In the genomic region with DNA sequence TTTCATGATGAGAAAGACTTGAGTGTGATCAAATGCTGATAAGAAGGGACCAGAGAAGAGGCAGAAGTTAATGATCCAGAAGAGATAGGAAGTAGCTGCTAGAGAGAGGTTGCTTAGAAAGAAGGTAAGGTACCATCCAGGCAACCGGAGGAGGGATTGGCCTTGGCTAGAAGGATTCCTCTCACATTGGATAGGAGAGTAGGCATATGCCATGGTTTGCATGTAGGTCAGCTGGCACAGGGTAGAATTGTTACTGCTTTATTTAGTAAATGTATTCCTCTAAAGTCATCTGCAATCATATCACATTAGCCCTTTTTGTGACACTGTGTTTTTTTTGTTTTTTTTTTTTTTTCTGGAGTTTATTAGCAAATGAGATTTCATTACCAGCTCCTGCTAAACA, we compare ENCODE assay signal across 16 cellular contexts.
DNase-seq lines count a peak whose midpoint lies in the region; ATAC-seq, FAIRE-seq and TF ChIP-seq lines count a peak whose summit lies in the region.
"Had no signal": no experiment of that assay in that cellular context is flagged by ENCODE, and none has a peak within 500 bp of the region (broad histone marks: within the 10 kb centered on the region; RNA-seq: fewer than 3 reads in every experiment).

No MANE protein-coding gene starts in this region.

- no peak overlapping the region for H3K4me2 ChIP-seq in H1 (ENCODE audit: insufficient read depth in 1 of 2, low read depth in 2 of 2, low read length in 2 of 2)

- H3K4ac ChIP-seq in H1 (replicated peaks; ENCODE audit: insufficient read length, low read depth, low read length) = no peak overlapping the region

- H3K4me3 Mint-ChIP-seq in progenitor cell of endocrine pancreas (ENCODE audit: low read depth) = no peak overlapping the region
- H3K4me3 Mint-ChIP-seq in activated CD4-positive, alpha-beta T cell treated with anti-CD3 and anti-CD28 coated beads, Interleukin-2, amount 10 ng/mL, durations not matched to agents 24 days and 14 days = no peak overlapping the region
- H3K4me3 Mint-ChIP-seq: CD4-positive, alpha-beta memory T cell; H9 had no signal

- no peak overlapping the region for H2BK15ac ChIP-seq in H1 (ENCODE audit: low read length)

- H2AFZ ChIP-seq in H1 (ENCODE audit: low read length) = no peak overlapping the region

- H4K20me1 ChIP-seq in H1 (replicated peaks in 1 of 2; ENCODE audit: control insufficient read depth in 1 of 2, insufficient read depth in 2 of 2, low read length in 2 of 2) = no peaks in the 10 kb centered on the region

- no peaks in the 10 kb centered on the region for H3K9me3 Mint-ChIP-seq in progenitor cell of endocrine pancreas (ENCODE audit: low read depth)
- H3K9me3 Mint-ChIP-seq in activated naive CD4-positive, alpha-beta T cell treated with anti-CD3 and anti-CD28 coated beads, Interleukin-2, amount 50 U/mL, for 72 hours = peaks cover 5 to 10% of the 10 kb centered on the region in 2 donors
- peaks cover 9% of the 10 kb centered on the region for H3K9me3 Mint-ChIP-seq in activated CD4-positive, alpha-beta T cell treated with anti-CD3 and anti-CD28 coated beads, Interleukin-2, amount 10 ng/mL, durations not matched to agents 24 days and 14 days
- H3K9me3 Mint-ChIP-seq: H9 had no signal

- H3K18ac ChIP-seq in H1 (ENCODE audit: extremely low read depth, low read length) = no peak overlapping the region

- no peak overlapping the region for H2BK12ac ChIP-seq in H1 (ENCODE audit: low read depth, low read length)

- no peak overlapping the region for H2BK120ac ChIP-seq in H1 (replicated peaks; ENCODE audit: low read depth, low read length)

- no peak overlapping the region for H3K56ac ChIP-seq in H1 (replicated peaks; ENCODE audit: insufficient read length, low read depth, low read length)

- DNase-seq in cerebellar cortex (ENCODE audit: low spot score) (peak; percentile 98), H1 (ENCODE audit: low read depth in 1 of 2, low spot score in 2 of 2) (no peak), progenitor cell of endocrine pancreas (ENCODE audit: low spot score, unreplicated experiment) (no peak), breast epithelium (ENCODE audit: low spot score in 2 of 2) (no peak)
- DNase-seq in activated naive CD4-positive, alpha-beta T cell treated with anti-CD3 and anti-CD28 coated beads, Interleukin-2, amount 50 U/mL, for 72 hours (ENCODE audit: low spot score in 2 of 2) = no peak
- no peak for DNase-seq in activated CD4-positive, alpha-beta T cell treated with anti-CD3 and anti-CD28 coated beads, Interleukin-2, amount 10 ng/mL, durations not matched to agents 24 days and 14 days
- DNase-seq: Calu3; CD4-positive, alpha-beta memory T cell; COR-L47; DMS53; DMS79 treated with DMSO at 0.1 percent for 48 hours; GM23248; H9 had no signal

- TF ChIP-seq RAD21 in H1 (IDR thresholded peaks at IDR 0.05 in 1 of 2, conservative IDR thresholded peaks at IDR 0.05 in 1 of 2; ENCODE audit: low read depth in 2 of 2, low read length in 2 of 2) = no peak

- H3K4me1 Mint-ChIP-seq in progenitor cell of endocrine pancreas (ENCODE audit: low read depth) = peaks cover 20% of the 10 kb centered on the region
- H3K4me1 Mint-ChIP-seq in activated CD4-positive, alpha-beta T cell treated with anti-CD3 and anti-CD28 coated beads, Interleukin-2, amount 10 ng/mL, durations not matched to agents 24 days and 14 days = no peaks in the 10 kb centered on the region
- H3K4me1 Mint-ChIP-seq: CD4-positive, alpha-beta memory T cell had no signal

- CTCF ChIA-PET in H1 (lab: Charles Lee; ENCODE audit: partially characterized antibody) = no interaction called here

- TF ChIP-seq POLR2A in H1 (IDR thresholded peaks at IDR 0.05; ENCODE audit: control extremely low read depth in 1 of 2, low read depth in 2 of 2, low read length in 2 of 2) (no peak), breast epithelium (IDR thresholded peaks at IDR 0.05) (no peak)

- no peaks in the 10 kb centered on the region for H3K79me2 ChIP-seq in H1 (ENCODE audit: control insufficient read depth in 1 of 2, insufficient read depth in 2 of 2, low read length in 2 of 2)

- H3K4me3 ChIP-seq in H1 (ENCODE audit: extremely low read depth in 1 of 4, insufficient read depth in 2 of 4, low read depth in 3 of 4, low read length in 4 of 4) (no peak overlapping the region), breast epithelium (no peak overlapping the region)
- H3K4me3 ChIP-seq: GM23248 had no signal

- peaks cover 1% of the 10 kb centered on the region; the same call in 1 of the 2 replicates for H3K23me2 ChIP-seq in H1 (ENCODE audit: low read depth, low read length)

- H4K5ac ChIP-seq in H1 (ENCODE audit: insufficient read length, low read depth, low read length) = no peak overlapping the region

- POLR2A ChIA-PET in H1 (lab: Charles Lee; ENCODE audit: partially characterized antibody) = no interaction called here

- peak overlapping the region; percentile 50 for H3K27ac Mint-ChIP-seq in progenitor cell of endocrine pancreas
- no peak overlapping the region for H3K27ac Mint-ChIP-seq in activated naive CD4-positive, alpha-beta T cell treated with anti-CD3 and anti-CD28 coated beads, Interleukin-2, amount 50 U/mL, for 72 hours
- no peak overlapping the region for H3K27ac Mint-ChIP-seq in activated CD4-positive, alpha-beta T cell treated with anti-CD3 and anti-CD28 coated beads, Interleukin-2, amount 10 ng/mL, durations not matched to agents 24 days and 14 days
- H3K27ac Mint-ChIP-seq: CD4-positive, alpha-beta memory T cell had no signal

- H4K8ac ChIP-seq in H1 (ENCODE audit: extremely low read depth, insufficient read depth, low read length) = no peak overlapping the region

- H3K9ac ChIP-seq in H1 (replicated peaks in 1 of 4; ENCODE audit: extremely low read depth in 1 of 4, low read depth in 3 of 4, low read length in 3 of 4) = no peak overlapping the region
- H3K9ac ChIP-seq: GM23248 had no signal

- no peaks in the 10 kb centered on the region for H3K9me3 ChIP-seq in H1 (ENCODE audit: insufficient read depth in 2 of 2, low read depth in 1 of 2, low read length in 1 of 2)
- H3K9me3 ChIP-seq in breast epithelium = no peaks in the 10 kb centered on the region

- no peak overlapping the region for H2AK5ac ChIP-seq in H1 (ENCODE audit: low read depth, low read length)

- H2BK20ac ChIP-seq in H1 (ENCODE audit: low read length) = 0 out of 2 replicates have a peak overlapping the region, but pooled peaks have one; percentile 27

- H3K27ac ChIP-seq in H1 (ENCODE audit: low read depth, low read length) (no peak overlapping the region), breast epithelium (no peak overlapping the region)
- H3K27ac ChIP-seq: GM23248 had no signal

- intact Hi-C loops in breast epithelium (cut with DNase I; ENCODE audit: low total_unique reads) = no loop called here
- intact Hi-C loops in activated CD4-positive, alpha-beta T cell treated with anti-CD3 and anti-CD28 coated beads, Interleukin-2, amount 10 ng/mL, durations not matched to agents 24 days and 14 days (cut with micrococcal nuclease) = no loop called here

- H3K36me3 Mint-ChIP-seq in progenitor cell of endocrine pancreas (ENCODE audit: insufficient read depth) = no peaks in the 10 kb centered on the region
- no peaks in the 10 kb centered on the region for H3K36me3 Mint-ChIP-seq in activated naive CD4-positive, alpha-beta T cell treated with anti-CD3 and anti-CD28 coated beads, Interleukin-2, amount 50 U/mL, for 72 hours
- H3K36me3 Mint-ChIP-seq in activated CD4-positive, alpha-beta T cell treated with anti-CD3 and anti-CD28 coated beads, Interleukin-2, amount 10 ng/mL, durations not matched to agents 24 days and 14 days (ENCODE audit: low read depth) = no peaks in the 10 kb centered on the region
- H3K36me3 Mint-ChIP-seq: CD4-positive, alpha-beta memory T cell had no signal

- TF ChIP-seq EP300 in H1 (IDR thresholded peaks at IDR 0.05; ENCODE audit: borderline replicate concordance in 1 of 2, low read depth in 2 of 2, low read length in 2 of 2) = no peak

- no peak overlapping the region for H3K23ac ChIP-seq in H1 (ENCODE audit: insufficient read length)

- no peaks in the 10 kb centered on the region for H3K27me3 ChIP-seq in H1 (replicated peaks in 1 of 4; ENCODE audit: control insufficient read depth in 3 of 4, extremely low read depth in 1 of 4, insufficient read depth in 3 of 4, low read length in 3 of 4)
- no peaks in the 10 kb centered on the region for H3K27me3 ChIP-seq in breast epithelium

- ATAC-seq in activated naive CD4-positive, alpha-beta T cell treated with anti-CD3 and anti-CD28 coated beads, Interleukin-2, amount 50 U/mL, for 72 hours = no peak
- ATAC-seq: HCT116 had no signal

- TF ChIP-seq CTCF in H1 (IDR thresholded peaks at IDR 0.05; ENCODE audit: control extremely low read depth in 1 of 3, insufficient read depth in 1 of 3, low read depth in 1 of 3, low read length in 3 of 3) (no peak), progenitor cell of endocrine pancreas (IDR thresholded peaks at IDR 0.05; ENCODE audit: unreplicated experiment) (no peak), breast epithelium (IDR thresholded peaks at IDR 0.05) (no peak)

- no peak overlapping the region for H4K91ac ChIP-seq in H1 (replicated peaks; ENCODE audit: insufficient read length, low read length)

- FAIRE-seq in H1 (lab: Jason Lieb, UNC) = no peak
- FAIRE-seq: G401.6, GM12892 had no signal

- H3K4me1 ChIP-seq in H1 (replicated peaks in 1 of 4; ENCODE audit: control insufficient read depth in 3 of 4, insufficient read depth in 4 of 4, low read length in 3 of 4) (peaks cover 0 to 8% (median 0%) of the 10 kb centered on the region in 4 experiments; a peak in 4 of 7 replicates), breast epithelium (no peaks in the 10 kb centered on the region)

- H3K79me1 ChIP-seq in H1 (ENCODE audit: low read depth, low read length) = no peaks in the 10 kb centered on the region; the same call in 1 of the 2 replicates

- WGBS in H1 (ENCODE audit: extremely low coverage in 1 of 2, insufficient coverage in 1 of 2, insufficient read length in 1 of 2, insufficient replicate concordance in 2 of 2, low coverage in 1 of 2, low lambda C conversion rate in 2 of 2, missing lambda C conversion rate in 1 of 2), 2 experiments = 82% methylated on average over 1 of the region's 1 CpG; no CpG with 5 or more reads in 1 of the 2 experiments

- H3K36me3 ChIP-seq in H1 (ENCODE audit: control insufficient read depth in 2 of 4, insufficient read depth in 4 of 4, low read length in 3 of 4) (no peaks in the 10 kb centered on the region), breast epithelium (no peaks in the 10 kb centered on the region)

- H3K27me3 Mint-ChIP-seq in progenitor cell of endocrine pancreas = no peaks in the 10 kb centered on the region
- no peaks in the 10 kb centered on the region for H3K27me3 Mint-ChIP-seq in activated CD4-positive, alpha-beta T cell treated with anti-CD3 and anti-CD28 coated beads, Interleukin-2, amount 10 ng/mL, durations not matched to agents 24 days and 14 days
- H3K27me3 Mint-ChIP-seq: CD4-positive, alpha-beta memory T cell had no signal

- H3K14ac ChIP-seq in H1 (ENCODE audit: insufficient read length) = no peak overlapping the region

- no peak overlapping the region for H2BK5ac ChIP-seq in H1 (ENCODE audit: low read depth, low read length)
